Comparison of ENCODE assay signal across 19 cellular contexts in the genomic region with DNA sequence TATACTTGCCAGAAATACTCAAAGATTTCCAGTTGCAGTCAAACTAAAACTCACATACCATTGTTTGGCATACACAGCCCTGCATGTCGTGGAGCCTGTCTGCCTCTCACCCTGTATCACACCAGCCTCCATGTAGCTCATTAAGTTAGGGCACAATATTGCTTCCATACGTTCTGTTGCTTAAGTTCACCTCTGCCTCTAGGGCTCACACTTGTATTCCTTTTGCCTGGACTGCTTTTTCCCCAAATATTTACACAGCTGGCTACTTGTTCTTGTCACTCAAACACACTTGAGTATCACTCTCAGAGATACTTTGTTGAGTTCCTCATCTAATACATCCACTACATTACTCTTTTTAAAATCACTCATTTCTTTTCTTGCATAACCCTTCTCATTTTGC.
DNase-seq lines count a peak whose midpoint lies in the region; ATAC-seq and TF ChIP-seq lines count a peak whose summit lies in the region.
"Had no signal": no experiment of that assay in that cellular context is flagged by ENCODE, and none has a peak within 500 bp of the region (broad histone marks: within the 10 kb centered on the region; RNA-seq: fewer than 3 reads in every experiment).

No MANE protein-coding gene starts in this region.

- peaks cover 39% of the 10 kb centered on the region for H3K4me1 Mint-ChIP-seq in nephron progenitor cell
- H3K4me1 Mint-ChIP-seq in CD8-positive, alpha-beta memory T cell = no peaks in the 10 kb centered on the region
- H3K4me1 Mint-ChIP-seq: stimulated activated naive CD8-positive, alpha-beta T cell treated with anti-CD3 and anti-CD28 coated beads, Interleukin-15, amount 100 ng/mL, for 72 hours had no signal

- no peaks in the 10 kb centered on the region for H3K27me3 Mint-ChIP-seq in nephron progenitor cell (ENCODE audit: low read depth, poor library complexity)
- H3K27me3 Mint-ChIP-seq in CD8-positive, alpha-beta memory T cell = no peaks in the 10 kb centered on the region
- H3K27me3 Mint-ChIP-seq: activated CD4-positive, alpha-beta memory T cell treated with anti-CD3 and anti-CD28 coated beads for 36 hours; stimulated activated naive CD8-positive, alpha-beta T cell treated with anti-CD3 and anti-CD28 coated beads, Interleukin-15, amount 100 ng/mL, for 72 hours had no signal

- peak overlapping the region; percentile 6 for H3K27ac Mint-ChIP-seq in nephron progenitor cell
- H3K27ac Mint-ChIP-seq in activated naive CD4-positive, alpha-beta T cell treated with anti-CD3 and anti-CD28 coated beads, Interleukin-2, amount 50 U/mL, for 72 hours = no peak overlapping the region
- no peak overlapping the region for H3K27ac Mint-ChIP-seq in CD8-positive, alpha-beta memory T cell
- H3K27ac Mint-ChIP-seq: activated CD4-positive, alpha-beta memory T cell treated with anti-CD3 and anti-CD28 coated beads for 36 hours; activated naive CD8-positive, alpha-beta T cell; CD14-positive monocyte; dendritic cell treated with granulocyte-macrophage colony-stimulating factor and Interleukin-4, amounts not matched to agents 40 ng/mL and 50 ng/mL, for 4 days had no signal

- H3K4me1 ChIP-seq in CD8-positive, alpha-beta memory T cell (ENCODE audit: insufficient read depth, low read length) = no peaks in the 10 kb centered on the region
- H3K4me1 ChIP-seq: right atrium auricular region, upper lobe of right lung had no signal

- no peaks in the 10 kb centered on the region for H3K36me3 Mint-ChIP-seq in nephron progenitor cell (ENCODE audit: low read depth)
- no peaks in the 10 kb centered on the region for H3K36me3 Mint-ChIP-seq in activated naive CD4-positive, alpha-beta T cell treated with anti-CD3 and anti-CD28 coated beads, Interleukin-2, amount 50 U/mL, for 72 hours
- no peaks in the 10 kb centered on the region for H3K36me3 Mint-ChIP-seq in CD8-positive, alpha-beta memory T cell
- H3K36me3 Mint-ChIP-seq: activated CD4-positive, alpha-beta memory T cell treated with anti-CD3 and anti-CD28 coated beads for 36 hours; activated naive CD8-positive, alpha-beta T cell; CD14-positive monocyte had no signal

- no peak overlapping the region for H3K27ac ChIP-seq in CD8-positive, alpha-beta memory T cell (ENCODE audit: low read depth, low read length)
- H3K27ac ChIP-seq: brain microvascular endothelial cell, right atrium auricular region, upper lobe of right lung had no signal

- H3K9me3 Mint-ChIP-seq in nephron progenitor cell = peaks cover 7% of the 10 kb centered on the region
- H3K9me3 Mint-ChIP-seq in activated naive CD4-positive, alpha-beta T cell treated with anti-CD3 and anti-CD28 coated beads, Interleukin-2, amount 50 U/mL, for 72 hours = peaks cover 7 to 8% of the 10 kb centered on the region in 2 donors
- peaks cover 0 to 4% (median 2%) of the 10 kb centered on the region in 5 donors for H3K9me3 Mint-ChIP-seq in CD8-positive, alpha-beta memory T cell
- H3K9me3 Mint-ChIP-seq: activated T-cell treated with anti-CD3 and anti-CD28 coated beads, Interleukin-2, amount 50 U/mL, for 4 hours; stimulated activated naive CD8-positive, alpha-beta T cell treated with anti-CD3 and anti-CD28 coated beads, Interleukin-15, amount 100 ng/mL, for 72 hours had no signal

- POLR2A ChIA-PET in CD8-positive, alpha-beta memory T cell (lab: Charles Lee) = no interaction called here

- no peaks in the 10 kb centered on the region for H3K9me3 ChIP-seq in CD8-positive, alpha-beta memory T cell (ENCODE audit: low read length)
- H3K9me3 ChIP-seq: upper lobe of right lung had no signal

- CTCF ChIA-PET in CD8-positive, alpha-beta memory T cell (lab: Charles Lee) = no interaction called here

- no peaks in the 10 kb centered on the region for H3K36me3 ChIP-seq in CD8-positive, alpha-beta memory T cell (ENCODE audit: insufficient read depth, low read length)
- H3K36me3 ChIP-seq: brain microvascular endothelial cell, right atrium auricular region, upper lobe of right lung had no signal

- TF ChIP-seq CTCF in nephron progenitor cell (IDR thresholded peaks at IDR 0.05) = no peak

- peak; percentile 37 to 75 for DNase-seq in NCI-H2081 (lab: John Stamatoyannopoulos, UW)
- no peak for DNase-seq in NCI-H2081 treated with DMSO at 0.1 percent for 48 hours (lab: John Stamatoyannopoulos, UW)
- DNase-seq in NCI-H1436 treated with DMSO at 0.1 percent for 48 hours (lab: John Stamatoyannopoulos, UW) = peak; percentile 70
- peak; percentile 99 for DNase-seq in NCI-H748 (lab: John Stamatoyannopoulos, UW; ENCODE audit: unreplicated experiment)
- no peak for DNase-seq in nephron progenitor cell
- no peak for DNase-seq in cerebellar nuclear complex (lab: John Stamatoyannopoulos, UW)
- DNase-seq in activated naive CD4-positive, alpha-beta T cell treated with anti-CD3 and anti-CD28 coated beads, Interleukin-2, amount 50 U/mL, for 72 hours (ENCODE audit: low spot score in 2 of 2) = no peak
- no peak for DNase-seq in CD8-positive, alpha-beta memory T cell
- DNase-seq: activated CD4-positive, alpha-beta memory T cell treated with anti-CD3 and anti-CD28 coated beads for 36 hours; activated T-cell treated with anti-CD3 and anti-CD28 coated beads, Interleukin-2, amount 50 U/mL, for 4 hours; brain microvascular endothelial cell; left cardiac atrium; NCI-H82; stimulated activated naive CD8-positive, alpha-beta T cell treated with anti-CD3 and anti-CD28 coated beads, Interleukin-15, amount 100 ng/mL, for 72 hours; upper lobe of right lung had no signal

- no peak overlapping the region for H3K4me3 Mint-ChIP-seq in nephron progenitor cell
- no peak overlapping the region for H3K4me3 Mint-ChIP-seq in CD8-positive, alpha-beta memory T cell
- H3K4me3 Mint-ChIP-seq: activated CD4-positive, alpha-beta memory T cell treated with anti-CD3 and anti-CD28 coated beads for 36 hours; activated naive CD8-positive, alpha-beta T cell; activated T-cell treated with anti-CD3 and anti-CD28 coated beads, Interleukin-2, amount 50 U/mL, for 4 hours; CD14-positive monocyte; dendritic cell treated with granulocyte-macrophage colony-stimulating factor and Interleukin-4, amounts not matched to agents 40 ng/mL and 50 ng/mL, for 4 days; stimulated activated naive CD8-positive, alpha-beta T cell treated with anti-CD3 and anti-CD28 coated beads, Interleukin-15, amount 100 ng/mL, for 72 hours had no signal

- H3K4me3 ChIP-seq in CD8-positive, alpha-beta memory T cell (ENCODE audit: low read length) = no peak overlapping the region
- H3K4me3 ChIP-seq: right atrium auricular region, upper lobe of right lung had no signal

- no peak for ATAC-seq in activated naive CD4-positive, alpha-beta T cell treated with anti-CD3 and anti-CD28 coated beads, Interleukin-2, amount 50 U/mL, for 72 hours
- ATAC-seq: activated T-cell treated with anti-CD3 and anti-CD28 coated beads, Interleukin-2, amount 50 U/mL, for 4 hours; left cardiac atrium had no signal

- H3K27me3 ChIP-seq in CD8-positive, alpha-beta memory T cell (ENCODE audit: insufficient read depth, low read length, poor library complexity, severe bottlenecking) = no peaks in the 10 kb centered on the region
- H3K27me3 ChIP-seq: brain microvascular endothelial cell, right atrium auricular region, upper lobe of right lung had no signal

Comparison
In these comparisons a context has a peak if more than half of its experiments do, and no peak if none do; other contexts are left out.
1. DNase-seq: peak in NCI-H2081 (2 of 2), NCI-H1436 treated with DMSO at 0.1 percent for 48 hours (single experiment) and NCI-H748 (single experiment); none in NCI-H2081 treated with DMSO at 0.1 percent for 48 hours (single experiment), nephron progenitor cell (single experiment), cerebellar nuclear complex (0 of 2), activated naive CD4-positive, alpha-beta T cell treated with anti-CD3 and anti-CD28 coated beads, Interleukin-2, amount 50 U/mL, for 72 hours (0 of 2) and CD8-positive, alpha-beta memory T cell (0 of 5).